ENCODE assay signal across 9 cellular contexts in genomic region chr5:150263801-150264621, GRCh38. TPM values are rescaled to one million over a fixed set of nuclear protein-coding genes. Genes with fewer than 3 reads are reported as not detected.
A peak's percentile ranks its signal among the peaks of the same experiment; 100 is the strongest.
DNase-seq lines count a peak whose midpoint lies in the region; ATAC-seq, FAIRE-seq and TF ChIP-seq lines count a peak whose summit lies in the region.
"Had no signal": no experiment of that assay in that cellular context is flagged by ENCODE, and none has a peak within 500 bp of the region (broad histone marks: within the 10 kb centered on the region; RNA-seq: fewer than 3 reads in every experiment).

No MANE protein-coding gene starts in this region.

- H2AK5ac ChIP-seq in H1 (ENCODE audit: low read depth, low read length) = no peak overlapping the region

- peak overlapping the region; percentile 91; the same call in 1 of the 2 replicates for H2BK12ac ChIP-seq in H1 (ENCODE audit: low read depth, low read length)

- H3K18ac ChIP-seq in H1 (ENCODE audit: extremely low read depth, low read length) = no peak overlapping the region

- peaks cover 0 to 2% (median 0%) of the 10 kb centered on the region in 4 experiments; a peak in 1 of 7 replicates for H3K27me3 ChIP-seq in H1 (replicated peaks in 1 of 4; ENCODE audit: control insufficient read depth in 3 of 4, extremely low read depth in 1 of 4, insufficient read depth in 3 of 4, low read length in 3 of 4)

- H4K91ac ChIP-seq in H1 (replicated peaks; ENCODE audit: insufficient read length, low read length) = no peak overlapping the region

- FAIRE-seq in H1 (lab: Jason Lieb, UNC) = no peak

- ATAC-seq in GM21526 (IDR thresholded peaks at IDR 0.05; ENCODE audit: low FRiP score, unreplicated experiment) (no peak), GM18873 (IDR thresholded peaks at IDR 0.05; ENCODE audit: low FRiP score, unreplicated experiment) (no peak), HG03175 (IDR thresholded peaks at IDR 0.05; ENCODE audit: unreplicated experiment) (no peak)

- H4K8ac ChIP-seq in H1 (ENCODE audit: extremely low read depth, insufficient read depth, low read length) = no peak overlapping the region

- H3K4me3 ChIP-seq in H1 (ENCODE audit: extremely low read depth in 1 of 4, insufficient read depth in 2 of 4, low read depth in 3 of 4, low read length in 4 of 4) = no peak overlapping the region
- H3K4me3 ChIP-seq: SJCRH30 had no signal

- no peaks in the 10 kb centered on the region for H3K36me3 ChIP-seq in H1 (ENCODE audit: control insufficient read depth in 2 of 4, insufficient read depth in 4 of 4, low read length in 3 of 4)
- H3K36me3 ChIP-seq: SJCRH30 had no signal

- no peak overlapping the region for H3K4ac ChIP-seq in H1 (replicated peaks; ENCODE audit: insufficient read length, low read depth, low read length)

- H3K27ac ChIP-seq in H1 (ENCODE audit: low read depth, low read length) = no peak overlapping the region
- H3K27ac ChIP-seq: SJCRH30 had no signal

- peaks cover 0 to 4% of the 10 kb centered on the region in 2 experiments for H4K20me1 ChIP-seq in H1 (replicated peaks in 1 of 2; ENCODE audit: control insufficient read depth in 1 of 2, insufficient read depth in 2 of 2, low read length in 2 of 2)

- H3K9me3 ChIP-seq in H1 (ENCODE audit: insufficient read depth in 2 of 2, low read depth in 1 of 2, low read length in 1 of 2) = no peaks in the 10 kb centered on the region
- H3K9me3 ChIP-seq: SJCRH30 had no signal

- peaks cover 6% of the 10 kb centered on the region for H3K23me2 ChIP-seq in H1 (ENCODE audit: low read depth, low read length)

- H3K79me1 ChIP-seq in H1 (ENCODE audit: low read depth, low read length) = no peaks in the 10 kb centered on the region

- no peak for TF ChIP-seq RAD21 in H1 (IDR thresholded peaks at IDR 0.05 in 1 of 2, conservative IDR thresholded peaks at IDR 0.05 in 1 of 2; ENCODE audit: low read depth in 2 of 2, low read length in 2 of 2)

- H2BK15ac ChIP-seq in H1 (ENCODE audit: low read length) = no peak overlapping the region

- no peak overlapping the region for H4K5ac ChIP-seq in H1 (ENCODE audit: insufficient read length, low read depth, low read length)

- DNase-seq in ELR (ENCODE audit: low read depth) (peak; percentile 94), NCI-H510A (lab: John Stamatoyannopoulos, UW) (peak; percentile 34), H1 (ENCODE audit: low read depth in 1 of 2, low spot score in 2 of 2) (no peak), non-pigmented ciliary epithelial cell (ENCODE audit: low read depth) (peak; percentile 49), KBM-7 (no peak)

- no peak overlapping the region for H2BK20ac ChIP-seq in H1 (ENCODE audit: low read length)

- peaks cover 0 to 15% (median 4%) of the 10 kb centered on the region in 4 experiments; a peak in 6 of 7 replicates for H3K4me1 ChIP-seq in H1 (replicated peaks in 1 of 4; ENCODE audit: control insufficient read depth in 3 of 4, insufficient read depth in 4 of 4, low read length in 3 of 4)

- peak overlapping the region; percentile 77 for H2BK5ac ChIP-seq in H1 (ENCODE audit: low read depth, low read length)

- H3K4me2 ChIP-seq in H1 (ENCODE audit: insufficient read depth in 1 of 2, low read depth in 2 of 2, low read length in 2 of 2) = no peak overlapping the region

- peaks cover 0 to 2% of the 10 kb centered on the region in 2 experiments; a peak in 1 of 4 replicates for H3K79me2 ChIP-seq in H1 (ENCODE audit: control insufficient read depth in 1 of 2, insufficient read depth in 2 of 2, low read length in 2 of 2)

- POLR2A ChIA-PET in H1 (lab: Charles Lee; ENCODE audit: partially characterized antibody) = no interaction called here

- CTCF ChIA-PET in H1 (lab: Charles Lee; ENCODE audit: partially characterized antibody) = interaction anchor here (1.1 to 3.1 kb wide), 7 partner anchors 8 to 88 kb away, joined by 3 to 20 read pairs (median 6); no protein-coding TSS in a partner anchor

- 88% methylated on average over 11 of the region's 11 CpGs; no CpG with 5 or more reads in 1 of the 2 experiments for WGBS in H1 (ENCODE audit: extremely low coverage in 1 of 2, insufficient coverage in 1 of 2, insufficient read length in 1 of 2, insufficient replicate concordance in 2 of 2, low coverage in 1 of 2, low lambda C conversion rate in 2 of 2, missing lambda C conversion rate in 1 of 2), 2 experiments

- in situ Hi-C loops in KBM-7 (cut with MboI; ENCODE audit: low pct_unique_long_range_greater_than_20kb, low sequenced_read_pairs) = no loop called here

- TF ChIP-seq EP300 in H1 (IDR thresholded peaks at IDR 0.05; ENCODE audit: borderline replicate concordance in 1 of 2, low read depth in 2 of 2, low read length in 2 of 2) = no peak

- H3K9ac ChIP-seq in H1 (replicated peaks in 1 of 4; ENCODE audit: extremely low read depth in 1 of 4, low read depth in 3 of 4, low read length in 3 of 4) = no peak overlapping the region

- H3K56ac ChIP-seq in H1 (replicated peaks; ENCODE audit: insufficient read length, low read depth, low read length) = no peak overlapping the region

- H3K14ac ChIP-seq in H1 (ENCODE audit: insufficient read length) = no peak overlapping the region

- no peak overlapping the region for H2AFZ ChIP-seq in H1 (ENCODE audit: low read length)

- no peak overlapping the region for H2BK120ac ChIP-seq in H1 (replicated peaks; ENCODE audit: low read depth, low read length)

- H3K23ac ChIP-seq in H1 (ENCODE audit: insufficient read length) = no peak overlapping the region

- no peak for TF ChIP-seq POLR2A in H1 (IDR thresholded peaks at IDR 0.05; ENCODE audit: control extremely low read depth in 1 of 2, low read depth in 2 of 2, low read length in 2 of 2)

- TF ChIP-seq CTCF in H1 (IDR thresholded peaks at IDR 0.05; ENCODE audit: control extremely low read depth in 1 of 3, insufficient read depth in 1 of 3, low read depth in 1 of 3, low read length in 3 of 3) = no peak

TF ChIP-seq in H1, 55 proteins besides CTCF, POLR2A, EP300 and RAD21 (continues in another document):
- TF ChIP-seq CBX5 (IDR thresholded peaks at IDR 0.05; ENCODE audit: low read depth, low read length) (no peak), KDM4A (IDR thresholded peaks at IDR 0.05; ENCODE audit: low read depth, low read length, severe bottlenecking) (no peak), BACH1 (IDR thresholded peaks at IDR 0.05; ENCODE audit: low read length) (0 out of 2 replicates have a peak, but pooled peaks have one; percentile 16), NRF1 (IDR thresholded peaks at IDR 0.05; ENCODE audit: low read depth, low read length) (no peak), ATF2 (IDR thresholded peaks at IDR 0.05; ENCODE audit: low read length) (no peak)

RNA-seq across cellular contexts. Expression of gene CAMK2A, which starts 25.6 kb away (rescaled TPM):
- 0.23 and 0.28 TPM in 2 replicates for total RNA-seq in H1 (2021; fragmentation: NEBNext Ultra II Directional; extraction: Animal tissue kit (Norgen Biotek cat#: 25700))
- polyA plus RNA-seq in H1 (2011; rRNA removed) = 0.16 and 0.20 TPM in 2 replicates
- 0.09 TPM for polyA plus RNA-seq in H1 (2011; cell fraction: cytosol; rRNA removed)
- 0.43 TPM for polyA plus RNA-seq in H1 (2011; cell fraction: nucleus; rRNA removed)
- 0.03 to 0.39 TPM (median 0.32 TPM) in 3 of 4 replicates, not detected in the other for polyA plus RNA-seq in H1 (2012, experiment 1 of 2)
- polyA plus RNA-seq in H1 (2012, experiment 2 of 2) = 0.17 TPM
- 0.12 TPM for polyA plus RNA-seq in H1 (2013, experiment 1 of 2)
- polyA plus RNA-seq in H1 (2013, experiment 2 of 2) = 0.11 TPM
- polyA minus RNA-seq in H1 (2011; rRNA and poly(A)+ RNA removed) = 0.06 and 0.10 TPM in 2 replicates
- polyA minus RNA-seq in H1 (2011; cell fraction: cytosol; rRNA and poly(A)+ RNA removed) = not detected
- not detected for polyA minus RNA-seq in H1 (2011; cell fraction: nucleus; rRNA and poly(A)+ RNA removed)

RNA-seq across cellular contexts. Expression of gene ARSI, which starts 38.7 kb away (rescaled TPM):
- total RNA-seq in H1 (2021; fragmentation: NEBNext Ultra II Directional; extraction: Animal tissue kit (Norgen Biotek cat#: 25700)) = 4.5 TPM in 2 replicates
- polyA plus RNA-seq in H1 (2011; rRNA removed) = 6.7 and 8.0 TPM in 2 replicates
- 6.0 TPM for polyA plus RNA-seq in H1 (2011; cell fraction: cytosol; rRNA removed)
- 4.2 TPM for polyA plus RNA-seq in H1 (2011; cell fraction: nucleus; rRNA removed)
- polyA plus RNA-seq in H1 (2012, experiment 1 of 2) = 2.0 to 4.1 TPM (median 3.4 TPM) in 4 replicates
- 3.3 TPM for polyA plus RNA-seq in H1 (2012, experiment 2 of 2)
- 3.5 TPM for polyA plus RNA-seq in H1 (2013, experiment 1 of 2)
- 3.5 TPM for polyA plus RNA-seq in H1 (2013, experiment 2 of 2)
- 2.7 and 5.4 TPM in 2 replicates for polyA minus RNA-seq in H1 (2011; rRNA and poly(A)+ RNA removed)
- polyA minus RNA-seq in H1 (2011; cell fraction: cytosol; rRNA and poly(A)+ RNA removed) = 3.7 TPM
- polyA minus RNA-seq in H1 (2011; cell fraction: nucleus; rRNA and poly(A)+ RNA removed) = 5.7 TPM

Comparison
In these comparisons a context has a peak if more than half of its experiments do, and no peak if none do; other contexts are left out.
1. DNase-seq: peak in ELR (single experiment), NCI-H510A (single experiment) and non-pigmented ciliary epithelial cell (single experiment); none in H1 (0 of 2) and KBM-7 (single experiment).